21 cellular contexts compared by ENCODE assay signal in the genomic region with DNA sequence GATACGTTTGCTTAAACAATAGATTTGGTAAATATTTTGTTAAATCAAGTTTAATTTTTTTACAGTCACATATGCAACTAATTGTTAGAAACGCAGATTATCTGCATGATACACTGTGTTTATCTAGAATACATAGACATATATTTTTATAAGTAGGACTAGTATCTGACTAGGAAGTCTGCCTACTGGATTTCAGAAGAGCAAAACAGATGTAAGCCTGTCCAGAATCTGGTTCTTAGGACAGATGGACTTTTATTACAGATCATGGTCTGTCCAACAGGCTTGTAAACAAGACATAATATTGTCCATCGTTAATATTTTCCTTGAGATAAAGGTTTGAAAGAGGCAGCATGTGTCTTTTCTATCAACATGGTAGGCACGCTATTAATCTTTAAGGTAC. TPM values are rescaled to one million over a fixed set of nuclear protein-coding genes. Genes with fewer than 3 reads are reported as not detected.
DNase-seq lines count a peak whose midpoint lies in the region; ATAC-seq, FAIRE-seq and TF ChIP-seq lines count a peak whose summit lies in the region.
"Had no signal": no experiment of that assay in that cellular context is flagged by ENCODE, and none has a peak within 500 bp of the region (broad histone marks: within the 10 kb centered on the region; RNA-seq: fewer than 3 reads in every experiment).

No MANE protein-coding gene starts in this region.

- peak overlapping the region in 1 of 2 donors; percentile 29 for H3K9ac ChIP-seq in kidney (ENCODE audit: low read length in 2 of 2)

- H3K4me1 ChIP-seq in heart right ventricle (peaks cover 0 to 53% (median 8%) of the 10 kb centered on the region in 9 donors), right cardiac atrium (ENCODE audit: control insufficient read depth, insufficient read depth, low read length) (no peaks in the 10 kb centered on the region), kidney (ENCODE audit: control insufficient read depth in 1 of 2, insufficient read depth in 1 of 2, low read depth in 1 of 2, low read length in 2 of 2) (no peaks in the 10 kb centered on the region)
- H3K4me1 ChIP-seq: SJCRH30 had no signal

- H3K27ac ChIP-seq in heart right ventricle, result peak overlapping the region in 8 of 10 donors; percentile 10 to 89 (median 48)
- H3K27ac ChIP-seq in right cardiac atrium (ENCODE audit: low read length), result no peak overlapping the region
- H3K27ac ChIP-seq in kidney (ENCODE audit: low read depth in 2 of 2, low read length in 2 of 2), result no peak overlapping the region
- H3K27ac ChIP-seq: ascending aorta, esophagus muscularis mucosa, SJCRH30 had no signal

- no peak for FAIRE-seq in kidney (lab: Jason Lieb, UNC)
- FAIRE-seq: GM18507 had no signal

- WGBS in heart right ventricle, 2 donors, result 70 to 75% methylated on average over 4 of the region's 4 CpGs
- WGBS in right cardiac atrium, result 67% methylated on average over 4 of the region's 4 CpGs

- H3K9me3 ChIP-seq in heart right ventricle (peaks cover 0 to 3% (median 0%) of the 10 kb centered on the region in 11 donors), right cardiac atrium (ENCODE audit: control insufficient read depth, low read length) (no peaks in the 10 kb centered on the region), kidney (ENCODE audit: control insufficient read depth in 1 of 2, low read length in 2 of 2) (no peaks in the 10 kb centered on the region)
- H3K9me3 ChIP-seq: ascending aorta, esophagus muscularis mucosa, SJCRH30, testis had no signal

- ATAC-seq in heart right ventricle, result no peak
- ATAC-seq in right cardiac atrium, result no peak
- no peak for ATAC-seq in HG03039 (IDR thresholded peaks at IDR 0.05; ENCODE audit: unreplicated experiment)
- ATAC-seq: natural killer cell treated with Interleukin-12 subunit alpha and Interleukin-12 subunit beta and Interleukin-15 and Interleukin-18, amount 100 ng/mL, for 72 hours had no signal

- intact Hi-C loops in heart right ventricle (cut with DNase I) (loop anchor here in 8 of 10 donors (2.0 to 10.0 kb wide), 7 partner anchors 126 to 511 kb away; a partner anchor contains a TSS), right cardiac atrium (cut with DNase I) (no loop called here), kidney (cut with DNase I) (no loop called here)

- H3K4me3 ChIP-seq in heart right ventricle (peak overlapping the region in 8 of 10 donors; percentile 4 to 40 (median 26)), right cardiac atrium (ENCODE audit: low read length) (no peak overlapping the region), kidney (ENCODE audit: low read length in 2 of 2) (peak overlapping the region; percentile 57 to 65)
- H3K4me3 ChIP-seq: ascending aorta, esophagus muscularis mucosa, SJCRH30, testis had no signal

- H3K27me3 ChIP-seq in heart right ventricle, result no peaks in the 10 kb centered on the region
- no peaks in the 10 kb centered on the region for H3K27me3 ChIP-seq in right cardiac atrium (ENCODE audit: control insufficient read depth, insufficient read depth)
- H3K27me3 ChIP-seq: ascending aorta, esophagus muscularis mucosa, SJCRH30, testis had no signal

- DNase-seq in heart right ventricle (no peak), right cardiac atrium (no peak), SHP77 treated with DMSO at 0.1 percent for 48 hours (lab: John Stamatoyannopoulos, UW) (peak; percentile 78), kidney (no peak), superior temporal gyrus (ENCODE audit: extremely low spot score) (peak; percentile 61), HT-29 (ENCODE audit: low spot score) (no peak), dedifferentiated amniotic fluid mesenchymal stem cell (ENCODE audit: extremely low spot score) (no peak)
- DNase-seq: activated CD4-positive, alpha-beta T cell treated with anti-CD3 and anti-CD28 coated beads, Interleukin-2, amount 10 ng/mL, durations not matched to agents 24 days and 14 days; C1 segment of cervical spinal cord; cerebellar nuclear complex; effector CD4-positive, alpha-beta T cell; IMR-90; posterior cingulate gyrus; SJCRH30; testis had no signal

- TF ChIP-seq CTCF in heart right ventricle (IDR thresholded peaks at IDR 0.05) (no peak), kidney (IDR thresholded peaks at IDR 0.05; ENCODE audit: borderline replicate concordance, extremely low read depth, insufficient read depth) (no peak)

- H3K36me3 ChIP-seq in heart right ventricle (no peaks in the 10 kb centered on the region), kidney (ENCODE audit: control insufficient read depth in 1 of 2, insufficient read depth in 2 of 2, low read length in 2 of 2) (no peaks in the 10 kb centered on the region)
- H3K36me3 ChIP-seq: ascending aorta, esophagus muscularis mucosa, SJCRH30 had no signal

RNA-seq across cellular contexts. Expression of a gene that starts 5.1 kb away (rescaled TPM):
- total RNA-seq in heart right ventricle (under 1 TPM; 0.12 to 0.70 (median 0.40) TPM), right cardiac atrium (under 1 TPM in 1 of 4 donors, not detected in 3; 0.15 TPM), kidney (1.4 TPM)
- polyA plus RNA-seq in heart right ventricle (under 1 TPM; 0.13 to 0.44 TPM), right cardiac atrium (0.29 TPM), kidney (ENCODE audit: insufficient read depth, low read depth, low replicate concordance) (4.5 TPM)
- total RNA-seq in HT-29 (2014; rRNA removed; shearing (Covaris generic)), result 0.05 and 0.42 TPM in 2 replicates
- total RNA-seq: activated CD4-positive, alpha-beta T cell treated with anti-CD3 and anti-CD28 coated beads, Interleukin-2, amount 10 ng/mL, durations not matched to agents 24 days and 14 days; activated T-helper 1 cell treated with anti-CD3 and anti-CD28 coated beads, Interleukin-12 subunit alpha, Interleukin-12 subunit beta, Interleukin-2, Interleukin-4 antibody, amounts not matched to agents 30 ng/mL and 10 ng/mL and 1 ng/mL, durations not matched to agents 14 hours and 24 hours and 36 hours; ascending aorta; IMR-90; natural killer cell treated with Interleukin-12 subunit alpha and Interleukin-12 subunit beta and Interleukin-15 and Interleukin-18, amount 100 ng/mL, for 72 hours had no signal
- polyA plus RNA-seq: IMR-90 had no signal

Comparison
In these comparisons a context has a peak if more than half of its experiments do, and no peak if none do; other contexts are left out.
1. H3K27ac ChIP-seq: peak in heart right ventricle (8 of 10); none in right cardiac atrium (single experiment) and kidney (0 of 2).
2. intact Hi-C loops: an anchor here in heart right ventricle (2.0 to 10.0 kb wide); none called in right cardiac atrium and kidney.
3. DNase-seq: peak in SHP77 treated with DMSO at 0.1 percent for 48 hours (single experiment) and superior temporal gyrus (single experiment); none in heart right ventricle (0 of 2), right cardiac atrium (0 of 3), kidney (single experiment), HT-29 (single experiment) and dedifferentiated amniotic fluid mesenchymal stem cell (single experiment).